18 cellular contexts compared by ENCODE assay signal in the genomic region with DNA sequence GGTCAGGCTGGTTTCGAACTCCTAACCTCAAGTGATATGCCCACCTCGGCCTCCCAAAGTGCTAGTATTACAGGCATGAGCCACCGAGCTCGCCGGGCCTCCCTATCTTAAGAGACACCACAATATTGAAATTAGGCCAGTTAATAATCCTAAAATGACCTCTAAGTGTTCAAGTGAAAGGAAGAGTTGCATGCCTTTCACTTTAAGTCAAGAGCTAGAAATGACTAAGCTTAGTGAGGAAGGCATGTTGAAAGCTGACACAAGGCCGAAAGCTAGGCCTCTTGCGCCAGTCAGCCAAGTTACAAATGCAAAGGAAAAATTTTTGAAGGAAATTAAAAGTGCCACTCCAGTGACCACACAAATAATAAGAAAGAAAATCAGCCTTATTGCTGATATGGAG.
DNase-seq lines count a peak whose midpoint lies in the region; ATAC-seq and TF ChIP-seq lines count a peak whose summit lies in the region.
"Had no signal": no experiment of that assay in that cellular context is flagged by ENCODE, and none has a peak within 500 bp of the region (broad histone marks: within the 10 kb centered on the region; RNA-seq: fewer than 3 reads in every experiment).

No MANE protein-coding gene starts in this region.

- H3K27ac Mint-ChIP-seq in natural killer cell treated with Interleukin-12 subunit alpha and Interleukin-12 subunit beta and Interleukin-15 and Interleukin-18, amount 100 ng/mL, for 72 hours: peak overlapping the region; percentile 34 to 72
- H3K27ac Mint-ChIP-seq in natural killer cell (no peak overlapping the region), Caco-2 (ENCODE audit: unreplicated experiment) (no peak overlapping the region)
- H3K27ac Mint-ChIP-seq in stimulated activated naive B cell treated with anti-CD40 and anti-IgM and Interleukin-4, amounts not matched to agents 10 μg/mL and 1 μg/mL and 100 μg/mL, for 72 hours: no peak overlapping the region
- H3K27ac Mint-ChIP-seq: activated naive CD8-positive, alpha-beta T cell had no signal

- TF ChIP-seq CTCF in natural killer cell (IDR thresholded peaks at IDR 0.05) (no peak), Caco-2 (IDR thresholded peaks at IDR 0.05; ENCODE audit: insufficient read depth in 1 of 2, low read depth in 1 of 2, low read length in 1 of 2, severe bottlenecking in 1 of 2, unreplicated experiment in 1 of 2) (no peak)

- H3K4me3 Mint-ChIP-seq in natural killer cell treated with Interleukin-12 subunit alpha and Interleukin-12 subunit beta and Interleukin-15 and Interleukin-18, amount 100 ng/mL, for 72 hours: peak overlapping the region; percentile 52
- H3K4me3 Mint-ChIP-seq in natural killer cell: no peak overlapping the region
- H3K4me3 Mint-ChIP-seq in stimulated activated naive B cell treated with anti-CD40 and anti-IgM and Interleukin-4, amounts not matched to agents 10 μg/mL and 1 μg/mL and 100 μg/mL, for 72 hours: no peak overlapping the region
- no peak overlapping the region for H3K4me3 Mint-ChIP-seq in Caco-2 (ENCODE audit: unreplicated experiment)
- H3K4me3 Mint-ChIP-seq: activated naive CD8-positive, alpha-beta T cell had no signal

- intact Hi-C loops in natural killer cell (cut with micrococcal nuclease): no loop called here
- intact Hi-C loops in Caco-2 (cut with micrococcal nuclease; ENCODE audit: unreplicated experiment): no loop called here

- H3K4me3 ChIP-seq in Caco-2 (ENCODE audit: low read depth, low read length): no peak overlapping the region
- H3K4me3 ChIP-seq: heart left ventricle, K562, thoracic aorta had no signal

- H3K27me3 ChIP-seq in Caco-2 (replicated peaks; ENCODE audit: control insufficient read depth, insufficient read depth, low read length): no peaks in the 10 kb centered on the region
- H3K27me3 ChIP-seq: heart left ventricle had no signal

- CTCF ChIA-PET in Caco-2 (lab: Charles Lee): no interaction called here

- no peaks in the 10 kb centered on the region for H3K4me1 ChIP-seq in Caco-2

- H3K4me1 Mint-ChIP-seq in natural killer cell treated with Interleukin-12 subunit alpha and Interleukin-12 subunit beta and Interleukin-15 and Interleukin-18, amount 100 ng/mL, for 72 hours (ENCODE audit: low read depth in 2 of 2): peaks cover 29 to 34% of the 10 kb centered on the region in 2 donors
- H3K4me1 Mint-ChIP-seq in natural killer cell: peaks cover 20 to 23% of the 10 kb centered on the region in 2 donors
- peaks cover 10 to 24% of the 10 kb centered on the region in 2 donors for H3K4me1 Mint-ChIP-seq in stimulated activated naive B cell treated with anti-CD40 and anti-IgM and Interleukin-4, amounts not matched to agents 10 μg/mL and 1 μg/mL and 100 μg/mL, for 72 hours
- H3K4me1 Mint-ChIP-seq in Caco-2 (ENCODE audit: low read depth, unreplicated experiment): no peaks in the 10 kb centered on the region

- H3K9me3 ChIP-seq in Caco-2: no peaks in the 10 kb centered on the region

- DNase-seq in natural killer cell treated with Interleukin-12 subunit alpha and Interleukin-12 subunit beta and Interleukin-15 and Interleukin-18, amount 100 ng/mL, for 72 hours (ENCODE audit: low spot score): no peak
- DNase-seq in natural killer cell (no peak), MV-4-11 (lab: John Stamatoyannopoulos, UW) (peak; percentile 42), T-helper 9 cell (no peak), Caco-2 (no peak)
- no peak for DNase-seq in stimulated activated naive B cell treated with anti-CD40 and anti-IgM and Interleukin-4, amounts not matched to agents 10 μg/mL and 1 μg/mL and 100 μg/mL, for 72 hours
- DNase-seq: GF-D8, heart left ventricle, kidney glomerular epithelial cell, NCI-H1436 treated with DMSO at 0.1 percent for 48 hours, NCI-H510A, posterior cingulate gyrus had no signal

- POLR2A ChIA-PET in Caco-2 (lab: Charles Lee): no interaction called here

- no peaks in the 10 kb centered on the region for H3K36me3 ChIP-seq in Caco-2 (ENCODE audit: control insufficient read depth, insufficient read depth, low read length)
- H3K36me3 ChIP-seq: heart left ventricle, thoracic aorta had no signal

- peaks cover 10% of the 10 kb centered on the region for H3K9me3 Mint-ChIP-seq in natural killer cell treated with Interleukin-12 subunit alpha and Interleukin-12 subunit beta and Interleukin-15 and Interleukin-18, amount 100 ng/mL, for 72 hours
- peaks cover 5 to 6% of the 10 kb centered on the region in 2 donors for H3K9me3 Mint-ChIP-seq in natural killer cell
- peaks cover 12 to 18% of the 10 kb centered on the region in 2 donors for H3K9me3 Mint-ChIP-seq in stimulated activated naive B cell treated with anti-CD40 and anti-IgM and Interleukin-4, amounts not matched to agents 10 μg/mL and 1 μg/mL and 100 μg/mL, for 72 hours
- H3K9me3 Mint-ChIP-seq in Caco-2 (ENCODE audit: unreplicated experiment): no peaks in the 10 kb centered on the region

- BruUV-seq in Caco-2 (replicated peaks; lab: Mats Ljungman, UMichigan): no TSS peak

- H3K36me3 Mint-ChIP-seq in natural killer cell treated with Interleukin-12 subunit alpha and Interleukin-12 subunit beta and Interleukin-15 and Interleukin-18, amount 100 ng/mL, for 72 hours: peaks cover 28% of the 10 kb centered on the region
- H3K36me3 Mint-ChIP-seq in natural killer cell (peaks cover 9% of the 10 kb centered on the region), Caco-2 (ENCODE audit: insufficient read depth, unreplicated experiment) (no peaks in the 10 kb centered on the region)
- peaks cover 10 to 17% of the 10 kb centered on the region in 2 donors for H3K36me3 Mint-ChIP-seq in stimulated activated naive B cell treated with anti-CD40 and anti-IgM and Interleukin-4, amounts not matched to agents 10 μg/mL and 1 μg/mL and 100 μg/mL, for 72 hours

- peak in 1 of 2 donors; percentile 63 for ATAC-seq in natural killer cell treated with Interleukin-12 subunit alpha and Interleukin-12 subunit beta and Interleukin-15 and Interleukin-18, amount 100 ng/mL, for 72 hours
- ATAC-seq in natural killer cell: no peak
- peak; percentile 80 for ATAC-seq in HG02610 (IDR thresholded peaks at IDR 0.05; ENCODE audit: unreplicated experiment)
- ATAC-seq in stimulated activated naive B cell treated with anti-CD40 and anti-IgM and Interleukin-4, amounts not matched to agents 10 μg/mL and 1 μg/mL and 100 μg/mL, for 72 hours (replicated peaks): peak; percentile 29 to 34
- no peak for ATAC-seq in GM19397 (IDR thresholded peaks at IDR 0.05; ENCODE audit: unreplicated experiment)
- ATAC-seq: heart left ventricle, K562, Panc1 had no signal

- peaks cover 20 to 24% of the 10 kb centered on the region in 2 donors for H3K27me3 Mint-ChIP-seq in natural killer cell treated with Interleukin-12 subunit alpha and Interleukin-12 subunit beta and Interleukin-15 and Interleukin-18, amount 100 ng/mL, for 72 hours
- H3K27me3 Mint-ChIP-seq in natural killer cell (ENCODE audit: low read depth in 2 of 2) (peaks cover 25 to 41% of the 10 kb centered on the region in 2 donors), Caco-2 (ENCODE audit: insufficient read depth, unreplicated experiment) (peaks cover 13% of the 10 kb centered on the region)
- H3K27me3 Mint-ChIP-seq in stimulated activated naive B cell treated with anti-CD40 and anti-IgM and Interleukin-4, amounts not matched to agents 10 μg/mL and 1 μg/mL and 100 μg/mL, for 72 hours: peaks cover 0 to 3% of the 10 kb centered on the region in 2 donors
- H3K27me3 Mint-ChIP-seq: activated naive CD8-positive, alpha-beta T cell had no signal

Comparison
In these comparisons a context has a peak if more than half of its experiments do, and no peak if none do; other contexts are left out.
1. H3K27ac Mint-ChIP-seq: peak in natural killer cell treated with Interleukin-12 subunit alpha and Interleukin-12 subunit beta and Interleukin-15 and Interleukin-18, amount 100 ng/mL, for 72 hours (2 of 2); none in natural killer cell (0 of 2), stimulated activated naive B cell treated with anti-CD40 and anti-IgM and Interleukin-4, amounts not matched to agents 10 μg/mL and 1 μg/mL and 100 μg/mL, for 72 hours (single experiment) and Caco-2 (single experiment).
2. ATAC-seq: peak in HG02610 (single experiment) and stimulated activated naive B cell treated with anti-CD40 and anti-IgM and Interleukin-4, amounts not matched to agents 10 μg/mL and 1 μg/mL and 100 μg/mL, for 72 hours (2 of 2); none in natural killer cell (0 of 3) and GM19397 (single experiment).